Comparison of ENCODE assay signal across 21 cellular contexts in genomic region chr11:21465203-21465602, GRCh38.
"Had no signal": no experiment of that assay in that cellular context is flagged by ENCODE, and none has a peak within 500 bp of the region (broad histone marks: within the 10 kb centered on the region; RNA-seq: fewer than 3 reads in every experiment).

No MANE protein-coding gene starts in this region.

- ATAC-seq: activated CD4-positive, alpha-beta T cell treated with anti-CD3 and anti-CD28 coated beads for 36 hours; activated CD8-positive, alpha-beta memory T cell treated with anti-CD3 and anti-CD28 coated beads, Interleukin-2, amount 10 ng/mL, durations not matched to agents 7 days and 5 days; activated CD8-positive, alpha-beta T cell treated with anti-CD3 and anti-CD28 coated beads, Interleukin-2, amount 10 ng/mL, durations not matched to agents 7 days and 5 days; activated T-cell treated with anti-CD3 and anti-CD28 coated beads, Interleukin-2, amount 50 U/mL, for 72 hours; heart right ventricle; left lung; lower lobe of right lung; naive thymus-derived CD8-positive, alpha-beta T cell; psoas muscle; upper lobe of right lung had no signal

- DNase-seq: activated CD4-positive, alpha-beta T cell treated with anti-CD3 and anti-CD28 coated beads for 36 hours; activated CD4-positive, CD25-positive, alpha-beta regulatory T cell; activated CD8-positive, alpha-beta memory T cell treated with anti-CD3 and anti-CD28 coated beads, Interleukin-2, amount 10 ng/mL, durations not matched to agents 7 days and 5 days; activated CD8-positive, alpha-beta T cell treated with anti-CD3 and anti-CD28 coated beads, Interleukin-2, amount 10 ng/mL, durations not matched to agents 7 days and 5 days; activated naive CD4-positive, alpha-beta T cell; activated T-cell treated with anti-CD3 and anti-CD28 coated beads for 4 hours; activated T-cell treated with anti-CD3 and anti-CD28 coated beads, Interleukin-2, amount 50 U/mL, for 72 hours; anterior cingulate cortex; esophagus squamous epithelium; foreskin melanocyte; heart right ventricle; left lung; lower lobe of right lung; mesenchymal stem cell; naive thymus-derived CD8-positive, alpha-beta T cell; nucleus accumbens; pancreas; psoas muscle; stimulated activated naive CD4-positive, alpha-beta T cell; tibial artery; upper lobe of right lung had no signal
